ENCODE assay signal across 17 cellular contexts in genomic region chr19:15666883-15667282, GRCh38. TPM values are rescaled to one million over a fixed set of nuclear protein-coding genes. Genes with fewer than 3 reads are reported as not detected.
"Had no signal": no experiment of that assay in that cellular context is flagged by ENCODE, and none has a peak within 500 bp of the region (broad histone marks: within the 10 kb centered on the region; RNA-seq: fewer than 3 reads in every experiment).

No MANE protein-coding gene starts in this region.

- H3K36me3 ChIP-seq: ascending aorta, gastrocnemius medialis, pancreas, upper lobe of left lung had no signal

- H3K27me3 ChIP-seq: ascending aorta, gastrocnemius medialis, pancreas, testis, upper lobe of left lung had no signal

- H3K4me3 ChIP-seq: ascending aorta, gastrocnemius medialis, pancreas, testis, upper lobe of left lung had no signal

- H3K9me3 ChIP-seq: ascending aorta, gastrocnemius medialis, pancreas, testis, upper lobe of left lung had no signal

- DNase-seq: activated gamma-delta T cell; cortex of kidney; effector CD4-positive, alpha-beta T cell; head of caudate nucleus; naive thymus-derived CD8-positive, alpha-beta T cell; pancreas; stimulated activated CD4-positive, alpha-beta T cell treated with anti-CD3 and anti-CD28 coated beads, Interleukin-4, amount 100 ng/mL, for 24 hours; testis had no signal

- H3K4me1 ChIP-seq: ascending aorta, gastrocnemius medialis, pancreas, testis, upper lobe of left lung had no signal

- H3K27ac ChIP-seq: ascending aorta, gastrocnemius medialis, pancreas, testis, upper lobe of left lung had no signal

RNA-seq across cellular contexts. Expression of gene CYP4F12, which starts 6.0 kb away (rescaled TPM):
- total RNA-seq: kidney epithelial cell; T-helper 2 cell treated with Interferon-gamma antibody and Interleukin-4, amounts not matched to agents 100 ng/mL and 5 ng/mL, for 36 hours had no signal

RNA-seq across cellular contexts. Expression of gene CYP4F3, which starts 26.2 kb away (rescaled TPM):
- total RNA-seq: ascending aorta; kidney epithelial cell; naive thymus-derived CD8-positive, alpha-beta T cell had no signal

RNA-seq across cellular contexts. Expression of gene CYP4F8, which starts 51.9 kb away (rescaled TPM):
- total RNA-seq: activated CD8-positive, alpha-beta memory T cell treated with anti-CD3 and anti-CD28 coated beads for 36 hours; ascending aorta; esophagus mucosa; gastrocnemius medialis; kidney epithelial cell; liver; naive thymus-derived CD8-positive, alpha-beta T cell; pancreas; sciatic nerve; T-helper 2 cell treated with Interferon-gamma antibody and Interleukin-4, amounts not matched to agents 100 ng/mL and 5 ng/mL, for 36 hours; upper lobe of left lung had no signal
